Comparison of ENCODE assay signal across 13 cellular contexts in the genomic region with DNA sequence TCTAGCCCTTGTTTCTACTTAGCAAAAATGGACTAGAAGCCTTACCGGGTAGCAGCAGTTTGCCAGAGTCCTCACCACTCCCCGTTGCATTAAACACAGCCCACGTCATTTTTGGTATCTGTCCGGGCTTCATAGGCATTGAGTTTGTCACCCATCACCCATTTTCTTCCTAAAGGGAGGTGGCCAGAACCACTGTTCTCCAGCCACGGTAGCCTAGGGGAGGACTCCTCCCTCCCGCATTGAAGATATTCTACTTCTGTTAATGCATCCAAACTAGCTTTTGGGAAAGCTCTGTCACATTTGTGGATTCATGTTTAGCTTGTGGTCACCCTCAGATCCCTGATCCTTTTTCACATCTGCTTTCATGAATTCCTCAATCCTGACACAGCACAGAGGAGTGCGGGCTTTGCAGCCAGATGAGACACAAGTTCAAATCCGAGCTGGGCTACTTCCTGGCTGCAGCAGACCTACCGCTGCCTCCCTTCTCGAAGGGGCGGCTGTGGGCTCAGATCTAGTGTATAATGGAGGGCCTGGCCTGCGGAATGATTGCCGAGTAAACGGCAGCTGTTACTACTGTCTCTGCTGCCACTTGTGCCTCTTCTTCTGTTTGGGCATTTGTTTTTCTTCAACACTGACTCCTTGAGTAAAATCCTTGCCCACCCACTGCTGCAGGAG.
DNase-seq lines count a peak whose midpoint lies in the region; ATAC-seq lines count a peak whose summit lies in the region.
"Had no signal": no experiment of that assay in that cellular context is flagged by ENCODE, and none has a peak within 500 bp of the region (broad histone marks: within the 10 kb centered on the region; RNA-seq: fewer than 3 reads in every experiment).

No MANE protein-coding gene starts in this region.

- no peak overlapping the region for H3K4me3 ChIP-seq in CD4-positive, CD25-positive, alpha-beta regulatory T cell (ENCODE audit: low read depth, low read length)
- H3K4me3 ChIP-seq: neural progenitor cell, right atrium auricular region had no signal

- no peaks in the 10 kb centered on the region for H3K9me3 ChIP-seq in CD4-positive, CD25-positive, alpha-beta regulatory T cell (ENCODE audit: control insufficient read depth in 2 of 2, low read length in 2 of 2)
- H3K9me3 ChIP-seq: BE2C, right atrium auricular region had no signal

- no peaks in the 10 kb centered on the region for H3K36me3 ChIP-seq in CD4-positive, CD25-positive, alpha-beta regulatory T cell (ENCODE audit: control insufficient read depth, insufficient read depth, low read length)
- H3K36me3 ChIP-seq: BE2C, neural progenitor cell, right atrium auricular region had no signal

- no peaks in the 10 kb centered on the region for H3K27me3 ChIP-seq in CD4-positive, CD25-positive, alpha-beta regulatory T cell (ENCODE audit: control insufficient read depth, insufficient read depth, low read length)
- H3K27me3 ChIP-seq: BE2C, neural progenitor cell, right atrium auricular region had no signal

- no peaks in the 10 kb centered on the region for H3K36me3 Mint-ChIP-seq in CD4-positive, CD25-positive, alpha-beta regulatory T cell
- no peaks in the 10 kb centered on the region for H3K36me3 Mint-ChIP-seq in activated T-helper 2 cell treated with anti-CD3 and anti-CD28 coated beads, Interferon-gamma antibody, Interleukin-2, Interleukin-4, amounts not matched to agents 10 μg/mL and 5 μg/mL and 100 μg/mL, durations not matched to agents 14 hours and 24 hours and 36 hours (ENCODE audit: low read depth)
- H3K36me3 Mint-ChIP-seq: neural progenitor cell had no signal

- no peaks in the 10 kb centered on the region for H3K9me3 Mint-ChIP-seq in CD4-positive, CD25-positive, alpha-beta regulatory T cell
- no peaks in the 10 kb centered on the region for H3K9me3 Mint-ChIP-seq in activated T-helper 2 cell treated with anti-CD3 and anti-CD28 coated beads, Interferon-gamma antibody, Interleukin-2, Interleukin-4, amounts not matched to agents 10 μg/mL and 5 μg/mL and 100 μg/mL, durations not matched to agents 14 hours and 24 hours and 36 hours
- H3K9me3 Mint-ChIP-seq: neural progenitor cell had no signal

- no peak for ATAC-seq in CD4-positive, CD25-positive, alpha-beta regulatory T cell (ENCODE audit: low read depth in 2 of 2)
- ATAC-seq in GM18511 (IDR thresholded peaks at IDR 0.05; ENCODE audit: unreplicated experiment), result no peak

- peaks cover 24% of the 10 kb centered on the region for H3K4me1 ChIP-seq in CD4-positive, CD25-positive, alpha-beta regulatory T cell (ENCODE audit: control insufficient read depth, insufficient read depth, low read length, poor library complexity, severe bottlenecking)
- H3K4me1 ChIP-seq: BE2C, neural progenitor cell had no signal

- peaks cover 10% of the 10 kb centered on the region for H3K27me3 Mint-ChIP-seq in CD4-positive, CD25-positive, alpha-beta regulatory T cell
- peaks cover 2% of the 10 kb centered on the region for H3K27me3 Mint-ChIP-seq in activated T-helper 2 cell treated with anti-CD3 and anti-CD28 coated beads, Interferon-gamma antibody, Interleukin-2, Interleukin-4, amounts not matched to agents 10 μg/mL and 5 μg/mL and 100 μg/mL, durations not matched to agents 14 hours and 24 hours and 36 hours (ENCODE audit: low read depth)

- H3K4me1 Mint-ChIP-seq in CD4-positive, CD25-positive, alpha-beta regulatory T cell, result peaks cover 7 to 58% (median 28%) of the 10 kb centered on the region in 4 donors
- H3K4me1 Mint-ChIP-seq in activated T-helper 2 cell treated with anti-CD3 and anti-CD28 coated beads, Interferon-gamma antibody, Interleukin-2, Interleukin-4, amounts not matched to agents 10 μg/mL and 5 μg/mL and 100 μg/mL, durations not matched to agents 14 hours and 24 hours and 36 hours (ENCODE audit: low read depth), result peaks cover 73% of the 10 kb centered on the region

- H3K27ac Mint-ChIP-seq in CD4-positive, CD25-positive, alpha-beta regulatory T cell, result peak overlapping the region; percentile 47 to 94 (median 90)
- H3K27ac Mint-ChIP-seq in activated T-helper 2 cell treated with anti-CD3 and anti-CD28 coated beads, Interferon-gamma antibody, Interleukin-2, Interleukin-4, amounts not matched to agents 10 μg/mL and 5 μg/mL and 100 μg/mL, durations not matched to agents 14 hours and 24 hours and 36 hours, result peak overlapping the region; percentile 74
- H3K27ac Mint-ChIP-seq: neural progenitor cell had no signal

- H3K4me3 Mint-ChIP-seq in CD4-positive, CD25-positive, alpha-beta regulatory T cell, result peak overlapping the region in 1 of 4 donors; percentile 69
- peak overlapping the region; percentile 14 for H3K4me3 Mint-ChIP-seq in activated T-helper 2 cell treated with anti-CD3 and anti-CD28 coated beads, Interferon-gamma antibody, Interleukin-2, Interleukin-4, amounts not matched to agents 10 μg/mL and 5 μg/mL and 100 μg/mL, durations not matched to agents 14 hours and 24 hours and 36 hours (ENCODE audit: low read depth)
- H3K4me3 Mint-ChIP-seq: neural progenitor cell had no signal

- DNase-seq in CD4-positive, CD25-positive, alpha-beta regulatory T cell, result no peak
- DNase-seq in LHCN-M2 (ENCODE audit: low read depth), result peak; percentile 44
- DNase-seq in activated T-helper 2 cell treated with anti-CD3 and anti-CD28 coated beads, Interferon-gamma antibody, Interleukin-2, Interleukin-4, amounts not matched to agents 10 μg/mL and 5 μg/mL and 100 μg/mL, durations not matched to agents 14 hours and 24 hours and 36 hours (ENCODE audit: low spot score), result no peak
- peak; percentile 45 for DNase-seq in myocyte (ENCODE audit: low read depth)
- DNase-seq in NAMALWA (ENCODE audit: low spot score), result no peak
- no peak for DNase-seq in activated effector memory CD4-positive, alpha-beta T cell treated with anti-CD3 and anti-CD28 coated beads, Interleukin-2, amount 50 U/mL, for 16 hours
- DNase-seq: BE2C, DND-41, mesendoderm, NCI-H774 had no signal

- peak overlapping the region; percentile 60 for H3K27ac ChIP-seq in CD4-positive, CD25-positive, alpha-beta regulatory T cell (ENCODE audit: insufficient read depth, low read length, poor library complexity, severe bottlenecking)
- H3K27ac ChIP-seq: neural progenitor cell, right atrium auricular region had no signal

- intact Hi-C loops in activated T-helper 2 cell treated with anti-CD3 and anti-CD28 coated beads, Interferon-gamma antibody, Interleukin-2, Interleukin-4, amounts not matched to agents 10 μg/mL and 5 μg/mL and 100 μg/mL, durations not matched to agents 14 hours and 24 hours and 36 hours (cut with micrococcal nuclease), result loop anchor here (1.0 to 2.0 kb wide), 3 partner anchors 8 to 70 kb away; no protein-coding TSS in a partner anchor

Comparison
In these comparisons a context has a peak if more than half of its experiments do, and no peak if none do; other contexts are left out.
1. DNase-seq: peak in LHCN-M2 (single experiment) and myocyte (single experiment); none in CD4-positive, CD25-positive, alpha-beta regulatory T cell (0 of 3), activated T-helper 2 cell treated with anti-CD3 and anti-CD28 coated beads, Interferon-gamma antibody, Interleukin-2, Interleukin-4, amounts not matched to agents 10 μg/mL and 5 μg/mL and 100 μg/mL, durations not matched to agents 14 hours and 24 hours and 36 hours (single experiment), NAMALWA (single experiment) and activated effector memory CD4-positive, alpha-beta T cell treated with anti-CD3 and anti-CD28 coated beads, Interleukin-2, amount 50 U/mL, for 16 hours (single experiment).